In the genomic region with DNA sequence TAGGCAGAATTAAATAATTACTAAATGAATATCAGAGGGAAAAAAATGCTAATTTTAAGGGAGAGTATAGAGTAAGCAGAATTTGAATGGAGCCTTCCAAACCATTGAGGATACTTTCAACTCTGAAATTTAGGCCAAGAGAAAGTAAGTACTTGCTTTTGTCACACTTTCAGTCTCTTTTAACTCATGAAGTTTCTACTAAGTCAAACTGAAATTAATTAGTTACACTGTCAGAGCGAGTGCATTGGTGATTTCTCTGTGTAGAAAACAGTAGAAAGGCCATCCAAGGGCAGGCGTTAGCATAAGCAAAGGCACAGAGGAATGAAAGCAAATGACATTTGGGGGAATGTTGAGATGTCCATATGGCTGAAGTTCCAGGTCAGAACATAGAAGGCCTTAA, we compare ENCODE assay signal across 15 cellular contexts.
DNase-seq lines count a peak whose midpoint lies in the region; ATAC-seq and TF ChIP-seq lines count a peak whose summit lies in the region.
"Had no signal": no experiment of that assay in that cellular context is flagged by ENCODE, and none has a peak within 500 bp of the region (broad histone marks: within the 10 kb centered on the region; RNA-seq: fewer than 3 reads in every experiment).

No MANE protein-coding gene starts in this region.

- no peak for DNase-seq in breast epithelium (ENCODE audit: low spot score in 2 of 2)
- no peak for DNase-seq in activated naive CD4-positive, alpha-beta T cell (lab: John Stamatoyannopoulos, UW)
- DNase-seq in RPMI8226, result no peak
- no peak for DNase-seq in ecto neural progenitor cell (ENCODE audit: low spot score)
- DNase-seq: activated T-cell treated with anti-CD3 and anti-CD28 coated beads for 4 hours; effector CD8-positive, alpha-beta T cell; HCEC 1CT; Kasumi-1; natural killer cell; sigmoid colon had no signal

- H3K4me1 ChIP-seq in OCI-LY3 (ENCODE audit: low read length) (peaks cover 74% of the 10 kb centered on the region), breast epithelium (no peaks in the 10 kb centered on the region)

- no peak overlapping the region for H2AFZ ChIP-seq in OCI-LY3 (ENCODE audit: low read depth, low read length)

- no peaks in the 10 kb centered on the region for H3K9me3 ChIP-seq in OCI-LY3 (ENCODE audit: insufficient read depth, low read length)
- no peaks in the 10 kb centered on the region for H3K9me3 ChIP-seq in breast epithelium
- H3K9me3 ChIP-seq: BLaER1, sigmoid colon had no signal

- TF ChIP-seq CTCF in OCI-LY3 (IDR thresholded peaks at IDR 0.05; ENCODE audit: low read depth, low read length), result no peak
- TF ChIP-seq CTCF in breast epithelium (IDR thresholded peaks at IDR 0.05), result no peak

- intact Hi-C loops in breast epithelium (cut with DNase I; ENCODE audit: low total_unique reads), result no loop called here

- H3K36me3 ChIP-seq in OCI-LY3 (replicated peaks; ENCODE audit: low read depth, low read length), result peaks cover 19% of the 10 kb centered on the region
- no peaks in the 10 kb centered on the region for H3K36me3 ChIP-seq in breast epithelium
- H3K36me3 ChIP-seq: sigmoid colon had no signal

- H3K79me2 ChIP-seq in OCI-LY3 (ENCODE audit: low read length), result peaks cover 80% of the 10 kb centered on the region

- H3K27ac ChIP-seq in OCI-LY3 (ENCODE audit: low read length) (peak overlapping the region; percentile 76), breast epithelium (no peak overlapping the region)
- H3K27ac ChIP-seq: sigmoid colon had no signal

- no peak for TF ChIP-seq POLR2A in breast epithelium (IDR thresholded peaks at IDR 0.05)

- H3K27me3 ChIP-seq in OCI-LY3 (ENCODE audit: low read depth, low read length) (no peaks in the 10 kb centered on the region), breast epithelium (no peaks in the 10 kb centered on the region)
- H3K27me3 ChIP-seq: BLaER1, sigmoid colon had no signal

- ATAC-seq in GM18520 (IDR thresholded peaks at IDR 0.05; ENCODE audit: unreplicated experiment), result peak; percentile 72
- ATAC-seq in GM21515 (IDR thresholded peaks at IDR 0.05; ENCODE audit: unreplicated experiment), result peak; percentile 73
- ATAC-seq in HG03039 (IDR thresholded peaks at IDR 0.05; ENCODE audit: unreplicated experiment), result peak; percentile 58
- ATAC-seq: natural killer cell had no signal

- H4K20me1 ChIP-seq in OCI-LY3 (ENCODE audit: insufficient read depth, low read length), result peaks cover 49% of the 10 kb centered on the region
- H4K20me1 ChIP-seq: BLaER1 had no signal

- H3K4me3 ChIP-seq in OCI-LY3 (ENCODE audit: low read length) (peak overlapping the region; percentile 26; the same call in 1 of the 2 replicates), breast epithelium (no peak overlapping the region)
- H3K4me3 ChIP-seq: BLaER1, sigmoid colon had no signal

- H3K4me2 ChIP-seq in OCI-LY3 (ENCODE audit: low read length), result peak overlapping the region; percentile 57

- peak overlapping the region; percentile 23; the same call in 1 of the 2 replicates for H3K9ac ChIP-seq in OCI-LY3 (ENCODE audit: low read length)
- H3K9ac ChIP-seq: BLaER1 had no signal
